21 cellular contexts compared by ENCODE assay signal in genomic region chr7:140322759-140323158, GRCh38.
A peak's percentile ranks its signal among the peaks of the same experiment; 100 is the strongest.
DNase-seq lines count a peak whose midpoint lies in the region; ATAC-seq and TF ChIP-seq lines count a peak whose summit lies in the region.
"Had no signal": no experiment of that assay in that cellular context is flagged by ENCODE, and none has a peak within 500 bp of the region (broad histone marks: within the 10 kb centered on the region; RNA-seq: fewer than 3 reads in every experiment).

No MANE protein-coding gene starts in this region.

- H3K36me3 ChIP-seq in cardiac muscle cell (no peaks in the 10 kb centered on the region), heart right ventricle (no peaks in the 10 kb centered on the region), iPS-20b (ENCODE audit: insufficient read depth, low read depth, low read length) (no peaks in the 10 kb centered on the region)
- H3K36me3 ChIP-seq: MG63, SJSA1 had no signal

- H3K9me3 Mint-ChIP-seq in WTC11: peaks cover 10% of the 10 kb centered on the region

- H3K27me3 ChIP-seq in cardiac muscle cell (no peaks in the 10 kb centered on the region), heart right ventricle (no peaks in the 10 kb centered on the region), iPS-20b (ENCODE audit: insufficient read depth, low read length) (no peaks in the 10 kb centered on the region)
- H3K27me3 ChIP-seq: MG63, SJSA1 had no signal

- intact Hi-C loops in heart right ventricle (cut with DNase I): no loop called here

- CTCF ChIA-PET in WTC11 (lab: Charles Lee): no interaction called here

- ATAC-seq in heart right ventricle (no peak), WTC11 (peak; percentile 74), GM21526 (IDR thresholded peaks at IDR 0.05; ENCODE audit: low FRiP score, unreplicated experiment) (no peak), GM19023 (IDR thresholded peaks at IDR 0.05; ENCODE audit: unreplicated experiment) (no peak)

- peak overlapping the region; percentile 38; the same call in 1 of the 2 replicates for H3K9ac ChIP-seq in iPS-20b (ENCODE audit: low read depth, low read length)

- H3K27me3 Mint-ChIP-seq in WTC11 (ENCODE audit: low read depth): no peaks in the 10 kb centered on the region

- H3K9me3 ChIP-seq in cardiac muscle cell (ENCODE audit: low read depth): no peaks in the 10 kb centered on the region
- H3K9me3 ChIP-seq in heart right ventricle: peaks cover 0 to 8% (median 0%) of the 10 kb centered on the region in 11 donors
- H3K9me3 ChIP-seq in iPS-20b (ENCODE audit: insufficient read depth, low read depth, low read length): no peaks in the 10 kb centered on the region
- H3K9me3 ChIP-seq: MG63, SJSA1 had no signal

- H3K27ac ChIP-seq in cardiac muscle cell (peak overlapping the region; percentile 42), heart right ventricle (no peak overlapping the region), iPS-20b (ENCODE audit: low read length) (no peak overlapping the region)
- H3K27ac ChIP-seq: 22Rv1, C4-2B, SJSA1 had no signal

- DNase-seq in cardiac muscle cell (ENCODE audit: low read depth in 1 of 2, low spot score in 1 of 2): no peak
- DNase-seq in heart right ventricle: no peak
- DNase-seq in WTC11 (ENCODE audit: low spot score): no peak
- DNase-seq in CD1c-positive myeloid dendritic cell (ENCODE audit: extremely low spot score): no peak
- no peak for DNase-seq in NCI-H1417 (lab: John Stamatoyannopoulos, UW)
- DNase-seq: AML-193, DMS79, HCEC 1CT, Kasumi-1, MG63, NCI-H1048, NCI-H2081 treated with DMSO at 0.1 percent for 48 hours, NCI-H510A treated with DMSO at 0.1 percent for 48 hours, NCI-H774 had no signal

- no peak overlapping the region for H3K27ac Mint-ChIP-seq in WTC11
- H3K27ac Mint-ChIP-seq: IgD-negative memory B cell had no signal

- H3K4me1 Mint-ChIP-seq in WTC11: no peaks in the 10 kb centered on the region
- H3K4me1 Mint-ChIP-seq: IgD-negative memory B cell had no signal

- 41 to 52% methylated on average over 6 of the region's 6 CpGs for WGBS in heart right ventricle, 2 donors

- no peaks in the 10 kb centered on the region for H3K36me3 Mint-ChIP-seq in WTC11

- H3K4me3 ChIP-seq in cardiac muscle cell (no peak overlapping the region), heart right ventricle (no peak overlapping the region), iPS-20b (ENCODE audit: low read length) (peak overlapping the region; percentile 24; the same call in 1 of the 2 replicates)
- H3K4me3 ChIP-seq: MG63, SJSA1 had no signal

- no peak overlapping the region for H3K4me3 Mint-ChIP-seq in WTC11
- H3K4me3 Mint-ChIP-seq: IgD-negative memory B cell had no signal

- no peak for TF ChIP-seq CTCF in cardiac muscle cell (IDR thresholded peaks at IDR 0.05; ENCODE audit: low read depth, low read length)
- TF ChIP-seq CTCF in heart right ventricle (IDR thresholded peaks at IDR 0.05): no peak
- no peak for TF ChIP-seq CTCF in WTC11 (IDR thresholded peaks at IDR 0.05)

- H3K4me1 ChIP-seq in cardiac muscle cell (ENCODE audit: low read depth): peaks cover 6% of the 10 kb centered on the region
- peaks cover 0 to 21% (median 10%) of the 10 kb centered on the region in 9 donors for H3K4me1 ChIP-seq in heart right ventricle
- H3K4me1 ChIP-seq in iPS-20b (ENCODE audit: insufficient read depth, low read length): peaks cover 16% of the 10 kb centered on the region; the same call in 1 of the 2 replicates
- H3K4me1 ChIP-seq: SJSA1 had no signal

- POLR2A ChIA-PET in WTC11 (lab: Charles Lee): no interaction called here

TF ChIP-seq in WTC11, 78 proteins besides CTCF, POLR2A, EP300 and RAD21:
- no peak for TF ChIP-seq ZNF416 (CRISPR knock-in tag; IDR thresholded peaks at IDR 0.05)
- TF ChIP-seq ETV6 (CRISPR knock-in tag; IDR thresholded peaks at IDR 0.05): no peak
- TF ChIP-seq TEAD4 (CRISPR knock-in tag; IDR thresholded peaks at IDR 0.05): no peak
- no peak for TF ChIP-seq HMGXB4 (CRISPR knock-in tag; IDR thresholded peaks at IDR 0.05)
- TF ChIP-seq PREB (CRISPR knock-in tag; IDR thresholded peaks at IDR 0.05; ENCODE audit: borderline replicate concordance): no peak
- TF ChIP-seq USF1 (CRISPR knock-in tag; IDR thresholded peaks at IDR 0.05): no peak
- no peak for TF ChIP-seq ZNF263 (CRISPR knock-in tag; IDR thresholded peaks at IDR 0.05; ENCODE audit: low read depth)
- no peak for TF ChIP-seq ZNF281 (CRISPR knock-in tag; IDR thresholded peaks at IDR 0.05)
